Comparison of ENCODE assay signal across 31 cellular contexts in genomic region chr1:226934483-226935237, GRCh38.
"Had no signal": no experiment of that assay in that cellular context is flagged by ENCODE, and none has a peak within 500 bp of the region (broad histone marks: within the 10 kb centered on the region; RNA-seq: fewer than 3 reads in every experiment).

No MANE protein-coding gene starts in this region.

- H3K27ac ChIP-seq: adrenal gland, body of pancreas, esophagus muscularis mucosa, foreskin keratinocyte, gastrocnemius medialis, heart left ventricle had no signal

- H3K9me3 ChIP-seq: body of pancreas, gastrocnemius medialis had no signal

- DNase-seq: activated CD4-positive, alpha-beta memory T cell treated with anti-CD3 and anti-CD28 coated beads for 36 hours; activated CD4-positive, alpha-beta T cell treated with anti-CD3 and anti-CD28 coated beads for 36 hours; activated CD4-positive, alpha-beta T cell treated with anti-CD3 and anti-CD28 coated beads, Interleukin-2, amount 10 ng/mL, durations not matched to agents 24 days and 14 days; activated CD4-positive, CD25-positive, alpha-beta regulatory T cell; activated CD4-positive, CD25-positive, alpha-beta regulatory T cell treated with anti-CD3 and anti-CD28 coated beads, Interleukin-2, amount 50 U/mL, for 72 hours; activated CD8-positive, alpha-beta memory T cell treated with anti-CD3 and anti-CD28 coated beads, Interleukin-2, amount 50 U/mL, for 48 hours; activated CD8-positive, alpha-beta T cell treated with anti-CD3 and anti-CD28 coated beads, Interleukin-2, amount 10 ng/mL, durations not matched to agents 7 days and 5 days; activated effector memory CD4-positive, alpha-beta T cell treated with anti-CD3 and anti-CD28 coated beads, Interleukin-2, amount 50 U/mL, for 16 hours; activated naive CD4-positive, alpha-beta T cell treated with anti-CD3 and anti-CD28 coated beads for 36 hours; activated naive CD8-positive, alpha-beta T cell treated with anti-CD3 and anti-CD28 coated beads for 36 hours; activated naive CD8-positive, alpha-beta T cell treated with anti-CD3 and anti-CD28 coated beads, Interleukin-2, amount 50 U/mL, for 24 hours; activated T-cell treated with anti-CD3 and anti-CD28 coated beads for 4 hours; activated T-cell treated with anti-CD3 and anti-CD28 coated beads, Interleukin-2, amount 50 U/mL, for 24 hours; adrenal gland; body of pancreas; caudate nucleus; cortex of kidney; dermis blood vessel endothelial cell; effector CD4-positive, alpha-beta T cell; effector memory CD8-positive, alpha-beta T cell; erythroblast; foreskin keratinocyte; gastrocnemius medialis; glutamatergic neuron; heart left ventricle; T-helper 1 cell; T-helper 17 cell; T1000 had no signal

- H3K4me3 ChIP-seq: adrenal gland, body of pancreas, esophagus muscularis mucosa, gastrocnemius medialis, heart left ventricle had no signal

- ATAC-seq: activated CD4-positive, alpha-beta T cell treated with anti-CD3 and anti-CD28 coated beads for 36 hours; activated CD8-positive, alpha-beta T cell treated with anti-CD3 and anti-CD28 coated beads, Interleukin-2, amount 10 ng/mL, durations not matched to agents 7 days and 5 days; activated naive CD8-positive, alpha-beta T cell treated with anti-CD3 and anti-CD28 coated beads, Interleukin-2, amount 50 U/mL, for 24 hours; body of pancreas; effector memory CD8-positive, alpha-beta T cell; foreskin keratinocyte; gastrocnemius medialis; heart left ventricle; T-helper 17 cell had no signal

- H3K27me3 ChIP-seq: adrenal gland, body of pancreas, esophagus muscularis mucosa, foreskin keratinocyte, gastrocnemius medialis, heart left ventricle had no signal

- H3K36me3 ChIP-seq: adrenal gland, esophagus muscularis mucosa had no signal

- FAIRE-seq: astrocyte, colon had no signal
